28 cellular contexts compared by ENCODE assay signal in genomic region chr20:16500197-16500596, GRCh38.
"Had no signal": no experiment of that assay in that cellular context is flagged by ENCODE, and none has a peak within 500 bp of the region (broad histone marks: within the 10 kb centered on the region; RNA-seq: fewer than 3 reads in every experiment).

No MANE protein-coding gene starts in this region.

- H2AFZ ChIP-seq: hepatocyte had no signal

- DNase-seq: colonic mucosa; cortex of kidney; dermis blood vessel endothelial cell; dorsolateral prefrontal cortex; effector CD4-positive, alpha-beta T cell; effector CD8-positive, alpha-beta T cell; effector memory CD4-positive, alpha-beta T cell; effector memory CD8-positive, alpha-beta T cell; endodermal cell; erythroblast; foreskin fibroblast; foreskin keratinocyte; foreskin melanocyte; gastrocnemius medialis; glutamatergic neuron; head of caudate nucleus; heart left ventricle; heart right ventricle had no signal

- H3K27me3 ChIP-seq: colonic mucosa, dorsolateral prefrontal cortex, esophagus muscularis mucosa, foreskin keratinocyte, gastrocnemius medialis, gastroesophageal sphincter, heart left ventricle, heart right ventricle, hepatocyte had no signal

- H3K79me2 ChIP-seq: hepatocyte had no signal

- H3K4me3 ChIP-seq: colonic mucosa, coronary artery, dorsolateral prefrontal cortex, esophagus muscularis mucosa, gastrocnemius medialis, gastroesophageal sphincter, heart left ventricle, heart right ventricle, hepatocyte had no signal

- ATAC-seq: effector memory CD8-positive, alpha-beta T cell; esophagus mucosa; foreskin keratinocyte; gastrocnemius medialis; gastroesophageal sphincter; heart left ventricle; heart right ventricle had no signal

- FAIRE-seq: colon, endometrium, endothelial cell of umbilical vein, frontal cortex had no signal

- H3K9me3 ChIP-seq: colonic mucosa, esophagus muscularis mucosa, gastrocnemius medialis, gastroesophageal sphincter, heart left ventricle, heart right ventricle had no signal

- H3K4me2 ChIP-seq: hepatocyte had no signal

- H3K4me1 ChIP-seq: colonic mucosa, esophagus muscularis mucosa, foreskin keratinocyte, gastrocnemius medialis, gastroesophageal sphincter, heart left ventricle, heart right ventricle had no signal

- H3K27ac ChIP-seq: colonic mucosa, coronary artery, dorsolateral prefrontal cortex, epithelial cell of prostate, esophagus muscularis mucosa, foreskin keratinocyte, gastrocnemius medialis, gastroesophageal sphincter, heart left ventricle, heart right ventricle, hepatocyte had no signal
